21 cellular contexts compared by ENCODE assay signal in the genomic region with DNA sequence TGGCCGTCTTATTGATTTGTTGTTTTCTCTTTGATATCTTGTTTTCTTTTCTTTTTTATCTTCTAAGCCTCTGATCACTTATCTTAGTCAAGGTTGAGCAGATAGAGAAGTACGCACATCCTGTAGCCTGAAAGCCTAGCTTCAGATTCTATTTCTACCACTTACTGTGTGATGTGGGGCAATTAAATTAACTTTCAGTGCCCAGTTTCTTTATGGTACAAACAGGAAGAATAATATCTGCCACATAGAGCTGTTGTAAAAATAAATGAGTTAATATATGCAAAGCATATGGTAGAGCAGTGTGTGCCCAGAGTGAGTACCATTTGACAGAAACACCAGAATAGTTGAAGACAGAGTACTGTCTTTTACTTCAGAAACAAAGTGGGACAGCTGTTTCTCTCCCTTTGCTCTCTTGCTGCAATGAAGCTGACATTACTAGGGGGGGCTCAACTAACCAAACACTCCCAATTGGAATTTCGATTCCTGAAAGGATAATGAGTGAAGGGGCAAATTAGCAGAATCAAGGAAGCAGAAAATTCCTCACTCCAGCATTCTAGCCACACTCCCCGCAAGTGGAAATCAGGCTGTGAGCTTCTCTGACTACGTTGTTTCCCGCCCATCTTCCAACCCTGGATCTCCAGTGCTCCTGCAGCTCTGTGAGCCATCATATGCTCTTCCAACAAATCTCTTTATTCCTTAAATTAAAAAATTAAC.
A peak's percentile ranks its signal among the peaks of the same experiment; 100 is the strongest.
DNase-seq lines count a peak whose midpoint lies in the region; ATAC-seq, FAIRE-seq and TF ChIP-seq lines count a peak whose summit lies in the region.
"Had no signal": no experiment of that assay in that cellular context is flagged by ENCODE, and none has a peak within 500 bp of the region (broad histone marks: within the 10 kb centered on the region; RNA-seq: fewer than 3 reads in every experiment).

No MANE protein-coding gene starts in this region.

- H3K27me3 ChIP-seq in GM12878 (replicated peaks in 1 of 2; ENCODE audit: control insufficient read depth in 2 of 2, insufficient read depth in 2 of 2, low read length in 1 of 2), result no peaks in the 10 kb centered on the region
- H3K27me3 ChIP-seq: BE2C, MG63 had no signal

- RAD21 ChIA-PET in GM12878 (lab: Charles Lee; ENCODE audit: unreplicated experiment), result no interaction called here

- no peaks in the 10 kb centered on the region for H3K36me3 Mint-ChIP-seq in naive B cell

- intact Hi-C loops in GM12878 (cut with micrococcal nuclease; ENCODE audit: unreplicated experiment), result no loop called here

- no peaks in the 10 kb centered on the region for H3K79me2 ChIP-seq in GM12878 (ENCODE audit: control insufficient read depth, insufficient read depth, low read length)

- H3K9ac ChIP-seq in GM12878 (ENCODE audit: control insufficient read depth, insufficient read depth, low read length), result no peak overlapping the region
- H3K9ac ChIP-seq: KMS-11 had no signal

- H3K4me2 ChIP-seq in GM12878 (ENCODE audit: control insufficient read depth, insufficient read depth), result no peak overlapping the region
- H3K4me2 ChIP-seq: KMS-11 had no signal

- CTCF ChIA-PET in GM12878 (lab: Yijun Ruan, JAX), result no interaction called here

- WGBS in GM12878 (ENCODE audit: insufficient coverage, insufficient replicate concordance, low lambda C conversion rate, missing lambda C conversion rate), result 4% methylated on average over 6 of the region's 6 CpGs

- no peaks in the 10 kb centered on the region for H3K36me3 ChIP-seq in GM12878 (ENCODE audit: control insufficient read depth in 2 of 2, insufficient read depth in 2 of 2, low read length in 1 of 2)
- H3K36me3 ChIP-seq: BE2C, MG63 had no signal

- POLR2A ChIA-PET in GM12878 (lab: Charles Lee), result interaction anchor here (0.6 kb wide), 1 partner anchor 23 kb away, joined by 4 read pairs; no protein-coding TSS in a partner anchor

- no peak for TF ChIP-seq POLR2A in GM12878 (IDR thresholded peaks at IDR 0.05; ENCODE audit: low read depth, low read length)

- peaks cover 5 to 10% (median 7%) of the 10 kb centered on the region in 3 donors for H3K27me3 Mint-ChIP-seq in naive B cell

- no peaks in the 10 kb centered on the region for H4K20me1 ChIP-seq in GM12878 (ENCODE audit: control insufficient read depth, insufficient read depth)

- no peak for TF ChIP-seq CTCF in D721Med (IDR thresholded peaks at IDR 0.05; ENCODE audit: insufficient read depth, missing control alignments)
- TF ChIP-seq CTCF in GM12878 (IDR thresholded peaks at IDR 0.05 in 2 of 3, conservative IDR thresholded peaks at IDR 0.05 in 1 of 3; ENCODE audit: control insufficient read depth in 2 of 3, extremely low read depth in 1 of 3, insufficient read depth in 1 of 3, low read depth in 3 of 3, low read length in 3 of 3), result no peak
- no peak for TF ChIP-seq CTCF in coronary artery (IDR thresholded peaks at IDR 0.05)

- in situ Hi-C loops in GM12878 (cut with MboI), result no loop called here

- no peak for TF ChIP-seq RAD21 in GM12878 (IDR thresholded peaks at IDR 0.05; ENCODE audit: insufficient read depth, low read depth, low read length)

- SMC1A ChIA-PET in GM12878 (lab: Charles Lee; ENCODE audit: uncharacterized antibody, unreplicated experiment), result no interaction called here

- H3K27ac ChIP-seq in GM12878 (ENCODE audit: control insufficient read depth, insufficient read depth) (no peak overlapping the region), coronary artery (no peak overlapping the region)
- H3K27ac ChIP-seq: KMS-11 had no signal

- no peak for DNase-seq in D721Med (ENCODE audit: insufficient read length, low spot score)
- peak; percentile 16 for DNase-seq in NCI-H510A (lab: John Stamatoyannopoulos, UW)
- DNase-seq in GM12878 (ENCODE audit: low read depth, low spot score), result no peak
- DNase-seq in naive B cell, result no peak
- no peak for DNase-seq in coronary artery (ENCODE audit: low spot score)
- no peak for DNase-seq in medulla oblongata (ENCODE audit: extremely low spot score)
- no peak for DNase-seq in NCI-H2196 treated with DMSO at 0.1 percent for 48 hours (lab: John Stamatoyannopoulos, UW; ENCODE audit: unreplicated experiment)
- DNase-seq: ACHN; BE2C; CD8-positive, alpha-beta memory T cell; DMS153; H9; MG63; NCI-H1105; NCI-H1694 treated with DMSO at 0.1 percent for 48 hours; NCI-H69; Right ventricle myocardium superior had no signal

- no peaks in the 10 kb centered on the region for H3K4me1 ChIP-seq in GM12878 (ENCODE audit: control insufficient read depth, insufficient read depth, low read length)
- H3K4me1 ChIP-seq: BE2C had no signal

- no peak overlapping the region for H3K4me3 ChIP-seq in GM12878
- no peak overlapping the region for H3K4me3 ChIP-seq in coronary artery
- H3K4me3 ChIP-seq: MG63 had no signal

- H3K4me3 Mint-ChIP-seq in naive B cell, result no peak overlapping the region
- H3K4me3 Mint-ChIP-seq: CD8-positive, alpha-beta memory T cell; T-helper 1 cell treated with Interleukin-12 subunit alpha and Interleukin-12 subunit beta and Interleukin-4 antibody, amounts not matched to agents 30 μg/mL and 1 μg/mL, for 36 hours had no signal

- no peaks in the 10 kb centered on the region for H3K9me3 ChIP-seq in GM12878 (replicated peaks; ENCODE audit: control insufficient read depth, insufficient read depth, low read length)
- H3K9me3 ChIP-seq: BE2C, MG63 had no signal

- peaks cover 0 to 3% (median 0%) of the 10 kb centered on the region in 3 donors for H3K4me1 Mint-ChIP-seq in naive B cell
- H3K4me1 Mint-ChIP-seq: CD8-positive, alpha-beta memory T cell had no signal

- no peak overlapping the region for H2AFZ ChIP-seq in GM12878 (ENCODE audit: control insufficient read depth, low read depth, low read length)

- peaks cover 0 to 2% (median 0%) of the 10 kb centered on the region in 7 donors for H3K9me3 Mint-ChIP-seq in naive B cell
- H3K9me3 Mint-ChIP-seq: H9; T-helper 1 cell treated with Interleukin-12 subunit alpha and Interleukin-12 subunit beta and Interleukin-4 antibody, amounts not matched to agents 30 μg/mL and 1 μg/mL, for 36 hours had no signal

- no TSS peak for BruUV-seq in GM12878 (replicated peaks; lab: Mats Ljungman, UMichigan)

- no peak overlapping the region for H3K27ac Mint-ChIP-seq in naive B cell
- H3K27ac Mint-ChIP-seq: CD8-positive, alpha-beta memory T cell; T-helper 1 cell treated with Interleukin-12 subunit alpha and Interleukin-12 subunit beta and Interleukin-4 antibody, amounts not matched to agents 30 μg/mL and 1 μg/mL, for 36 hours had no signal

- FAIRE-seq in D721Med (lab: Jason Lieb, UNC), result peak; percentile 58
- no peak for FAIRE-seq in GM12878 (lab: Jason Lieb, UNC)
- FAIRE-seq: HepG2 had no signal

- no peak for TF ChIP-seq EP300 in GM12878 (IDR thresholded peaks at IDR 0.05; ENCODE audit: borderline replicate concordance in 1 of 2, control insufficient read depth in 1 of 2, low read depth in 2 of 2, low read length in 2 of 2)

- ATAC-seq in GM12878 (peak; percentile 88), naive B cell (ENCODE audit: low read depth in 2 of 2) (peak; percentile 56 to 71)
- ATAC-seq: HepG2, Panc1 had no signal

TF ChIP-seq in GM12878, 131 proteins besides CTCF, POLR2A, EP300 and RAD21 (continues in another document):
- TF ChIP-seq GABPA (IDR thresholded peaks at IDR 0.05; ENCODE audit: low read depth) (no peak), ASH2L (IDR thresholded peaks at IDR 0.05; ENCODE audit: borderline replicate concordance, low read depth) (no peak), PAX5 (IDR thresholded peaks at IDR 0.05; ENCODE audit: borderline replicate concordance, low read depth, low read length) (no peak), PKNOX1 (IDR thresholded peaks at IDR 0.05) (no peak), NRF1 (conservative IDR thresholded peaks at IDR 0.05; ENCODE audit: low read depth, low read length) (no peak), SP1 (IDR thresholded peaks at IDR 0.05; ENCODE audit: low read depth, low read length) (no peak), TBL1XR1 (IDR thresholded peaks at IDR 0.05; ENCODE audit: low read depth, low read length) (no peak)
- TF ChIP-seq, protein P1, sequence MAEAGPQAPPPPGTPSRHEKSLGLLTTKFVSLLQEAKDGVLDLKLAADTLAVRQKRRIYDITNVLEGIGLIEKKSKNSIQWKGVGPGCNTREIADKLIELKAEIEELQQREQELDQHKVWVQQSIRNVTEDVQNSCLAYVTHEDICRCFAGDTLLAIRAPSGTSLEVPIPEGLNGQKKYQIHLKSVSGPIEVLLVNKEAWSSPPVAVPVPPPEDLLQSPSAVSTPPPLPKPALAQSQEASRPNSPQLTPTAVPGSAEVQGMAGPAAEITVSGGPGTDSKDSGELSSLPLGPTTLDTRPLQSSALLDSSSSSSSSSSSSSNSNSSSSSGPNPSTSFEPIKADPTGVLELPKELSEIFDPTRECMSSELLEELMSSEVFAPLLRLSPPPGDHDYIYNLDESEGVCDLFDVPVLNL (IDR thresholded peaks at IDR 0.05; ENCODE audit: low read depth, low read length), result no peak
